In the genomic region with DNA sequence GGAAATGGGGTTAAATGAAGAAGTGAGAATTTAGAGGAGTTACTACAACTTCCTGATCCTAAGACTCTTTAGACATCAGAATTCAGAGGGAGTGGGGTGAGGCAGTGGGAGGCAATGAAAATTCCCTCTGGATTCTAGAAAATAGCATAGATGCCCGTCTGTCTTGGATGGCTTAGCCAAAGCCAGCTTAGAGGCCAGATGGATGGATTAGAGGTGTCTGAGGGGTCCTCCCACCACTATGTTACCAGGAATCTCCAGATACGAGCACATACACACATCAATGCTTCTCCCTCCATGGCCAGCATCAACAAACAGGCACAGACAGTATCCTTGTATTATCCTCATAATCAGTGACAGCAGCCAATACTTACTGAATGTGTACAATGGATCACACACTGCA, we compare ENCODE assay signal across 32 cellular contexts.
"Had no signal": no experiment of that assay in that cellular context is flagged by ENCODE, and none has a peak within 500 bp of the region (broad histone marks: within the 10 kb centered on the region; RNA-seq: fewer than 3 reads in every experiment).

No MANE protein-coding gene starts in this region.

- H3K36me3 Mint-ChIP-seq: activated naive CD8-positive, alpha-beta T cell; WTC11 had no signal

- H3K4me3 ChIP-seq: esophagus squamous epithelium, heart left ventricle had no signal

- H3K4me1 Mint-ChIP-seq: activated CD4-positive, alpha-beta T cell treated with anti-CD3 and anti-CD28 coated beads, Interleukin-2, amount 10 ng/mL, durations not matched to agents 7 days and 5 days; activated T-helper 17 cell treated with anti-CD3 and anti-CD28 coated beads, Interleukin-2, amount 50 U/mL, for 72 hours; T-helper 17 cell had no signal

- FAIRE-seq: astrocyte, colon, frontal cortex had no signal

- H3K27me3 Mint-ChIP-seq: activated CD4-positive, alpha-beta T cell treated with anti-CD3 and anti-CD28 coated beads, Interleukin-2, amount 10 ng/mL, durations not matched to agents 7 days and 5 days; activated CD8-positive, alpha-beta T cell treated with anti-CD3 and anti-CD28 coated beads for 36 hours had no signal

- H3K36me3 ChIP-seq: esophagus squamous epithelium had no signal

- H3K27me3 ChIP-seq: heart left ventricle had no signal

- H3K9me3 ChIP-seq: esophagus squamous epithelium, heart left ventricle had no signal

- H3K9me3 Mint-ChIP-seq: activated CD4-positive, alpha-beta T cell treated with anti-CD3 and anti-CD28 coated beads, Interleukin-2, amount 10 ng/mL, durations not matched to agents 7 days and 5 days; activated CD8-positive, alpha-beta T cell treated with anti-CD3 and anti-CD28 coated beads for 36 hours; activated T-cell treated with anti-CD3 and anti-CD28 coated beads, Interleukin-2, amount 50 U/mL, for 4 hours; activated T-helper 17 cell treated with anti-CD3 and anti-CD28 coated beads, Interleukin-2, amount 50 U/mL, for 72 hours; effector memory CD8-positive, alpha-beta T cell; T-helper 2 cell treated with Interferon-gamma antibody and Interleukin-4, amounts not matched to agents 5 μg/mL and 100 μg/mL, for 36 hours; WTC11 had no signal

- H3K27ac Mint-ChIP-seq: activated CD4-positive, alpha-beta T cell treated with anti-CD3 and anti-CD28 coated beads, Interleukin-2, amount 10 ng/mL, durations not matched to agents 7 days and 5 days; activated CD8-positive, alpha-beta T cell treated with anti-CD3 and anti-CD28 coated beads for 36 hours; activated naive CD8-positive, alpha-beta T cell; activated T-helper 17 cell treated with anti-CD3 and anti-CD28 coated beads, Interleukin-2, amount 50 U/mL, for 72 hours; effector memory CD8-positive, alpha-beta T cell; T-helper 17 cell; T-helper 2 cell treated with Interferon-gamma antibody and Interleukin-4, amounts not matched to agents 5 μg/mL and 100 μg/mL, for 36 hours; WTC11 had no signal

- DNase-seq: activated CD4-positive, alpha-beta T cell treated with anti-CD3 and anti-CD28 coated beads for 1 hour; activated CD4-positive, alpha-beta T cell treated with anti-CD3 and anti-CD28 coated beads for 4 hours; activated CD4-positive, alpha-beta T cell treated with anti-CD3 and anti-CD28 coated beads, Interleukin-2, amount 10 ng/mL, durations not matched to agents 7 days and 5 days; activated CD4-positive, alpha-beta T cell treated with anti-CD3 and anti-CD28 coated beads, Interleukin-2, amount 50 U/mL, for 4 hours; activated CD8-positive, alpha-beta memory T cell treated with anti-CD3 and anti-CD28 coated beads for 24 hours; activated CD8-positive, alpha-beta T cell treated with anti-CD3 and anti-CD28 coated beads for 36 hours; activated effector memory CD4-positive, alpha-beta T cell treated with Interleukin-2 at 50 U/mL for 16 hours; activated gamma-delta T cell treated with Interleukin-2 at 50 U/mL for 16 hours; activated naive CD4-positive, alpha-beta T cell treated with anti-CD3 and anti-CD28 coated beads, Interleukin-2, amount 50 U/mL, for 16 hours; activated naive CD4-positive, alpha-beta T cell treated with Interleukin-2 at 50 U/mL for 16 hours; activated T-cell treated with anti-CD3 and anti-CD28 coated beads, Interleukin-2, amount 50 U/mL, for 4 hours; amniotic stem cell; anterior cingulate cortex; caudate nucleus; cortex of kidney; dermis blood vessel endothelial cell; effector CD4-positive, alpha-beta T cell; effector memory CD8-positive, alpha-beta T cell; esophagus squamous epithelium; glutamatergic neuron; heart left ventricle; T-helper 1 cell; T-helper 17 cell; T1000 had no signal

- H3K27ac ChIP-seq: epithelial cell of prostate, esophagus squamous epithelium, heart left ventricle had no signal

- H3K4me3 Mint-ChIP-seq: activated CD4-positive, alpha-beta T cell treated with anti-CD3 and anti-CD28 coated beads, Interleukin-2, amount 10 ng/mL, durations not matched to agents 7 days and 5 days; activated CD8-positive, alpha-beta T cell treated with anti-CD3 and anti-CD28 coated beads for 36 hours; activated naive CD8-positive, alpha-beta T cell; activated T-cell treated with anti-CD3 and anti-CD28 coated beads, Interleukin-2, amount 50 U/mL, for 4 hours; activated T-helper 17 cell treated with anti-CD3 and anti-CD28 coated beads, Interleukin-2, amount 50 U/mL, for 72 hours; effector memory CD8-positive, alpha-beta T cell; T-helper 17 cell; T-helper 2 cell treated with Interferon-gamma antibody and Interleukin-4, amounts not matched to agents 5 μg/mL and 100 μg/mL, for 36 hours; WTC11 had no signal
